1 cellular context compared by ENCODE assay signal in genomic region chr7:112022128-112022527, GRCh38.
TF ChIP-seq lines count a peak whose summit lies in the region.

No MANE protein-coding gene starts in this region.

TF ChIP-seq in IMR-90, 13 proteins besides CTCF, POLR2A, EP300 and RAD21:
- TF ChIP-seq MAZ (IDR thresholded peaks at IDR 0.05; ENCODE audit: borderline replicate concordance, low read depth, low read length) (no peak), FOS (IDR thresholded peaks at IDR 0.05; ENCODE audit: low read depth, low read length) (no peak), RFX5 (IDR thresholded peaks at IDR 0.05; ENCODE audit: low read depth, low read length) (no peak)
TF ChIP-seq in IMR-90: peak in this region for 0.
